In genomic region chr16:4361944-4362311, GRCh38 we compare ENCODE assay signal across 1 cellular context.
TF ChIP-seq lines count a peak whose summit lies in the region.

No MANE protein-coding gene starts in this region.

TF ChIP-seq in IMR-90, 13 proteins besides CTCF, POLR2A, EP300 and RAD21:
- TF ChIP-seq BHLHE40 (IDR thresholded peaks at IDR 0.05; ENCODE audit: low read depth, low read length) (no peak), CEBPB (IDR thresholded peaks at IDR 0.05; ENCODE audit: low read depth, low read length) (no peak), SMC3 (IDR thresholded peaks at IDR 0.05; ENCODE audit: low read depth, low read length) (no peak), USF2 (IDR thresholded peaks at IDR 0.05; ENCODE audit: low read depth, low read length) (no peak), RFX5 (IDR thresholded peaks at IDR 0.05; ENCODE audit: low read depth, low read length) (no peak), FOS (IDR thresholded peaks at IDR 0.05; ENCODE audit: low read depth, low read length) (no peak), RCOR1 (IDR thresholded peaks at IDR 0.05; ENCODE audit: insufficient replicate concordance, low read length) (no peak), MAFK (IDR thresholded peaks at IDR 0.05; ENCODE audit: low read depth, low read length) (no peak), MXI1 (IDR thresholded peaks at IDR 0.05; ENCODE audit: borderline replicate concordance, low read depth, low read length) (no peak), MAZ (IDR thresholded peaks at IDR 0.05; ENCODE audit: borderline replicate concordance, low read depth, low read length) (no peak), CHD1 (IDR thresholded peaks at IDR 0.05; ENCODE audit: low read depth, low read length) (no peak), NFE2L2 (IDR thresholded peaks at IDR 0.05; ENCODE audit: low read depth, low read length) (no peak)
- TF ChIP-seq, protein P1, sequence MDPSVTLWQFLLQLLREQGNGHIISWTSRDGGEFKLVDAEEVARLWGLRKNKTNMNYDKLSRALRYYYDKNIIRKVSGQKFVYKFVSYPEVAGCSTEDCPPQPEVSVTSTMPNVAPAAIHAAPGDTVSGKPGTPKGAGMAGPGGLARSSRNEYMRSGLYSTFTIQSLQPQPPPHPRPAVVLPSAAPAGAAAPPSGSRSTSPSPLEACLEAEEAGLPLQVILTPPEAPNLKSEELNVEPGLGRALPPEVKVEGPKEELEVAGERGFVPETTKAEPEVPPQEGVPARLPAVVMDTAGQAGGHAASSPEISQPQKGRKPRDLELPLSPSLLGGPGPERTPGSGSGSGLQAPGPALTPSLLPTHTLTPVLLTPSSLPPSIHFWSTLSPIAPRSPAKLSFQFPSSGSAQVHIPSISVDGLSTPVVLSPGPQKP (IDR thresholded peaks at IDR 0.05; ENCODE audit: borderline replicate concordance, low read depth, low read length), result no peak
